ENCODE assay signal across 9 cellular contexts in the genomic region with DNA sequence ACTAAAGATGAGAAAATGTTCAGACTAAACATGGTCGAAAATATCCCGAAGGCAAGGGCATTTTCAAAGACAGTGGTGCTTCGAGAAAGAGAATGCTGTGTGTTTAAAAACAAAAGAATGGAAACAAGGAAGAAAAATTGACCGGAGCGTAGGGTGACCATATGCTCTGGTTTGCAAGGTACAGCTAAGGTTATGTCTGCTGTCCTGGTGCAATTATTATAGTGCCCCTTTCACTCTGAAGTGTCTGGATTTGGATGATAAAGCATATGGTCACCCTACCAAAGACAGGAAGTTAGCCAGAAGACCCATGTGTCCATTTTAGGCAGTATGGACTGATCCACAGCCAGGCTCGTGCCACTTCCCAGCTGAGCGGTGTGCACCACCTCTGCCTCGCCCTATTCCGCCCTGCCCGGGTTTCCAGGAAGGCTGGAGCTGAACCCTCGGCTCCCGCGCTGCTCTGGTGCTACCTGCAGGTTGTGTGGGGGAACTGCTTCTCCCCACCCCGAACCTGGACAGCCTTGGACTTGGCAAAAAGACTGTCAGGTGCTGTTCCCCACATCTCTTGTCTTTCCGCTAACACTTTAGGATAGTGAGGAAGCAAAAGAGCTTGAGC. TPM values are rescaled to one million over a fixed set of nuclear protein-coding genes. Genes with fewer than 3 reads are reported as not detected.
DNase-seq lines count a peak whose midpoint lies in the region; ATAC-seq, FAIRE-seq and TF ChIP-seq lines count a peak whose summit lies in the region.
"Had no signal": no experiment of that assay in that cellular context is flagged by ENCODE, and none has a peak within 500 bp of the region (broad histone marks: within the 10 kb centered on the region; RNA-seq: fewer than 3 reads in every experiment).

No MANE protein-coding gene starts in this region.

- H4K20me1 ChIP-seq in IMR-90 (ENCODE audit: insufficient read depth, low read length) = no peaks in the 10 kb centered on the region
- H4K20me1 ChIP-seq: BLaER1 treated with 17β-estradiol and CSF1 and Interleukin-3, amounts not matched to agents 10 nM and 100 nM had no signal

- no peak for TF ChIP-seq POLR2A in IMR-90 (IDR thresholded peaks at IDR 0.05; ENCODE audit: low read depth, low read length)

- no peak overlapping the region for H2AK5ac ChIP-seq in IMR-90 (ENCODE audit: low read depth, low read length)

- H3K9ac ChIP-seq in IMR-90 (ENCODE audit: low read depth, low read length) = no peak overlapping the region
- H3K9ac ChIP-seq: BLaER1 treated with 17β-estradiol and CSF1 and Interleukin-3, amounts not matched to agents 10 nM and 100 nM had no signal

- in situ Hi-C loops in IMR-90 (cut with MboI; ENCODE audit: low sequenced_read_pairs) = no loop called here

- H2BK20ac ChIP-seq in IMR-90 (ENCODE audit: low read depth, low read length) = no peak overlapping the region

- H3K9me1 ChIP-seq in IMR-90 (ENCODE audit: insufficient read depth, low read length) = no peaks in the 10 kb centered on the region

- CTCF ChIA-PET in IMR-90 (lab: Yijun Ruan, JAX) = no interaction called here

- H3K79me1 ChIP-seq in IMR-90 (ENCODE audit: low read depth in 1 of 2, low read length in 2 of 2) = no peaks in the 10 kb centered on the region

- no peak overlapping the region for H3K23ac ChIP-seq in IMR-90 (ENCODE audit: low read depth, low read length)

- intact Hi-C loops in IMR-90 (cut with micrococcal nuclease) = loop anchor here (10.0 kb wide), 2 partner anchors 63 to 283 kb away; a partner anchor contains a TSS
- intact Hi-C loops in pancreas (cut with DNase I) = no loop called here

- no peak overlapping the region for H3K4me3 ChIP-seq in IMR-90 (ENCODE audit: insufficient read depth, low read depth, low read length)
- no peak overlapping the region for H3K4me3 ChIP-seq in RWPE2 (ENCODE audit: severe bottlenecking)
- no peak overlapping the region for H3K4me3 ChIP-seq in epithelial cell of esophagus (ENCODE audit: low read length)
- H3K4me3 ChIP-seq in pancreas = no peak overlapping the region
- H3K4me3 ChIP-seq: BLaER1 treated with 17β-estradiol and CSF1 and Interleukin-3, amounts not matched to agents 10 nM and 100 nM had no signal

- no peak overlapping the region for H3K27ac ChIP-seq in IMR-90 (ENCODE audit: insufficient read depth, low read length)
- H3K27ac ChIP-seq in RWPE2 (ENCODE audit: poor library complexity, severe bottlenecking) = no peak overlapping the region
- no peak overlapping the region for H3K27ac ChIP-seq in pancreas
- H3K27ac ChIP-seq: BLaER1 treated with 17β-estradiol and CSF1 and Interleukin-3, amounts not matched to agents 10 nM and 100 nM had no signal

- H4K91ac ChIP-seq in IMR-90 (ENCODE audit: insufficient read depth, low read depth, low read length) = no peak overlapping the region

- no peak overlapping the region for H3K4ac ChIP-seq in IMR-90 (ENCODE audit: low read depth, low read length)

- no peak for FAIRE-seq in pancreas (lab: Jason Lieb, UNC)

- WGBS in IMR-90 (ENCODE audit: extremely low coverage in 2 of 2, insufficient read length in 1 of 2), 2 experiments = 15% methylated on average over 10 of the region's 15 CpGs; no CpG with 5 or more reads in 1 of the 2 experiments
- WGBS in pancreas, 2 donors = 24 to 28% methylated on average over 15 of the region's 15 CpGs

- peak; percentile 63 for ATAC-seq in IMR-90 (ENCODE audit: low read depth)
- peak; percentile 93 for ATAC-seq in RWPE2 (ENCODE audit: low read depth)
- ATAC-seq in pancreas = peak; percentile 98 to 100 (median 100)
- no peak for ATAC-seq in HG03175 (IDR thresholded peaks at IDR 0.05; ENCODE audit: unreplicated experiment)

- 0 out of 2 replicates have a peak, but pooled peaks have one; percentile 20 for TF ChIP-seq CTCF in IMR-90 (conservative IDR thresholded peaks at IDR 0.05; ENCODE audit: low read depth, low read length)
- TF ChIP-seq CTCF in RWPE2 (IDR thresholded peaks at IDR 0.05; ENCODE audit: poor library complexity, severe bottlenecking) = peak; percentile 68
- peak; percentile 70 for TF ChIP-seq CTCF in epithelial cell of esophagus (IDR thresholded peaks at IDR 0.05; ENCODE audit: insufficient read depth, low read depth, low read length, missing control alignments)
- peak; percentile 20 to 52 (median 47) for TF ChIP-seq CTCF in pancreas (IDR thresholded peaks at IDR 0.05)

- no peak overlapping the region for H2BK15ac ChIP-seq in IMR-90 (ENCODE audit: low read depth, low read length)

- no peak overlapping the region for H4K8ac ChIP-seq in IMR-90 (ENCODE audit: low read depth in 2 of 2, low read length in 2 of 2)

- dilution Hi-C loops in IMR-90 (cut with HindIII; ENCODE audit: low sequenced_read_pairs, unreplicated experiment) = no loop called here

- H2BK120ac ChIP-seq in IMR-90 (ENCODE audit: low read depth, low read length) = no peak overlapping the region

- H3K18ac ChIP-seq in IMR-90 (ENCODE audit: low read depth, low read length) = no peak overlapping the region

- H2BK5ac ChIP-seq in IMR-90 (ENCODE audit: low read depth, low read length, poor library complexity, severe bottlenecking) = no peak overlapping the region

- H3K14ac ChIP-seq in IMR-90 (replicated peaks; ENCODE audit: low read depth, low read length) = no peak overlapping the region

- peak overlapping the region; percentile 14 for H2AFZ ChIP-seq in IMR-90 (replicated peaks; ENCODE audit: low read length, poor library complexity)

- H3K27me3 ChIP-seq in IMR-90 (ENCODE audit: control insufficient read depth, insufficient read depth, low read length) = peaks cover 49% of the 10 kb centered on the region
- peaks cover 12% of the 10 kb centered on the region for H3K27me3 ChIP-seq in RWPE2 (ENCODE audit: insufficient read depth, poor library complexity, severe bottlenecking)
- H3K27me3 ChIP-seq in pancreas = no peaks in the 10 kb centered on the region
- H3K27me3 ChIP-seq: BLaER1 treated with 17β-estradiol and CSF1 and Interleukin-3, amounts not matched to agents 10 nM and 100 nM had no signal

- DNase-seq in NCI-H1092 treated with DMSO at 0.1 percent for 48 hours (lab: John Stamatoyannopoulos, UW) (peak; percentile 6), NCI-H1092 (lab: John Stamatoyannopoulos, UW) (no peak), IMR-90 (no peak), RWPE2 (ENCODE audit: low spot score) (peak; percentile 82), epithelial cell of esophagus (ENCODE audit: low read depth) (peak; percentile 69), pancreas (peak; percentile 57 to 88 (median 74)), SKM-1 (lab: John Stamatoyannopoulos, UW; ENCODE audit: unreplicated experiment) (no peak)

- H3K4me1 ChIP-seq in IMR-90 (ENCODE audit: control insufficient read depth, insufficient read depth, low read length) (no peaks in the 10 kb centered on the region), RWPE2 (ENCODE audit: insufficient read depth, poor library complexity, severe bottlenecking) (no peaks in the 10 kb centered on the region), pancreas (no peaks in the 10 kb centered on the region)

- no peak overlapping the region for H2AK9ac ChIP-seq in IMR-90 (replicated peaks; ENCODE audit: low read depth, low read length, poor library complexity)

- no TSS peak for BruUV-seq in IMR-90 (replicated peaks; lab: Mats Ljungman, UMichigan)

- H3K36me3 ChIP-seq in IMR-90 (ENCODE audit: control insufficient read depth, insufficient read depth, low read length) = no peaks in the 10 kb centered on the region
- H3K36me3 ChIP-seq in RWPE2 (ENCODE audit: low read depth) = no peaks in the 10 kb centered on the region
- no peaks in the 10 kb centered on the region for H3K36me3 ChIP-seq in pancreas
- H3K36me3 ChIP-seq: BLaER1 treated with 17β-estradiol and CSF1 and Interleukin-3, amounts not matched to agents 10 nM and 100 nM had no signal

- POLR2A ChIA-PET in IMR-90 (lab: Charles Lee; ENCODE audit: unreplicated experiment) = no interaction called here

- no peaks in the 10 kb centered on the region for H3K9me3 ChIP-seq in IMR-90 (ENCODE audit: control insufficient read depth, insufficient read depth, low read length)
- H3K9me3 ChIP-seq in RWPE2 (ENCODE audit: severe bottlenecking) = no peaks in the 10 kb centered on the region
- H3K9me3 ChIP-seq in pancreas = no peaks in the 10 kb centered on the region
- H3K9me3 ChIP-seq: BLaER1 treated with 17β-estradiol and CSF1 and Interleukin-3, amounts not matched to agents 10 nM and 100 nM had no signal

- H3K4me2 ChIP-seq in IMR-90 (ENCODE audit: low read depth, low read length) = no peak overlapping the region
- H3K4me2 ChIP-seq: BLaER1 treated with 17β-estradiol and CSF1 and Interleukin-3, amounts not matched to agents 10 nM and 100 nM had no signal

- TF ChIP-seq RAD21 in IMR-90 (IDR thresholded peaks at IDR 0.05; ENCODE audit: low read length) = peak; percentile 42

- H4K5ac ChIP-seq in IMR-90 (ENCODE audit: low read depth, low read length) = no peak overlapping the region

- H3K56ac ChIP-seq in IMR-90 (ENCODE audit: extremely low read depth, insufficient read depth, low read length) = no peak overlapping the region

TF ChIP-seq in IMR-90, 13 proteins besides CTCF, POLR2A, EP300 and RAD21 (continues in another document):
- TF ChIP-seq NFE2L2 (IDR thresholded peaks at IDR 0.05; ENCODE audit: low read depth, low read length) (no peak), MAFK (IDR thresholded peaks at IDR 0.05; ENCODE audit: low read depth, low read length) (no peak), MAZ (IDR thresholded peaks at IDR 0.05; ENCODE audit: borderline replicate concordance, low read depth, low read length) (no peak), CHD1 (IDR thresholded peaks at IDR 0.05; ENCODE audit: low read depth, low read length) (no peak)

RNA-seq across cellular contexts. Expression of a gene that starts 25.2 kb away (rescaled TPM):
- total RNA-seq in IMR-90 (2012; rRNA removed) (not detected in 2 replicates), pancreas (under 1 TPM in 1 of 6 donors, not detected in 5; 0.08 TPM)
- polyA plus RNA-seq in IMR-90 (2012; rRNA removed) (not detected in 2 replicates), pancreas (not detected)
- not detected in 2 replicates for polyA plus RNA-seq in IMR-90 (2012; cell fraction: cytosol; rRNA removed)
- not detected in 2 replicates for polyA plus RNA-seq in IMR-90 (2012; cell fraction: nucleus; rRNA removed; ENCODE audit: low replicate concordance)

RNA-seq across cellular contexts. Expression of a gene that starts 28.0 kb away (rescaled TPM):
- total RNA-seq in IMR-90 (2012; rRNA removed) (91.2 and 95.5 TPM in 2 replicates), pancreas (10 to 100 TPM; 19.6 to 30.5 (median 24.0) TPM)
- polyA plus RNA-seq in IMR-90 (2012; rRNA removed) (133 and 162 TPM in 2 replicates), pancreas (10 to 100 TPM; 81.8 to 97.7 TPM)
- polyA plus RNA-seq in IMR-90 (2012; cell fraction: cytosol; rRNA removed) = 171 and 191 TPM in 2 replicates
- polyA plus RNA-seq in IMR-90 (2012; cell fraction: nucleus; rRNA removed; ENCODE audit: low replicate concordance) = 147 and 297 TPM in 2 replicates

RNA-seq across cellular contexts. Expression of a gene that starts 39.0 kb away (rescaled TPM):
- 0.56 and 1.1 TPM in 2 replicates for total RNA-seq in IMR-90 (2012; rRNA removed)
- 3.6 and 3.7 TPM in 2 replicates for polyA plus RNA-seq in IMR-90 (2012; rRNA removed)
- 1.0 and 1.4 TPM in 2 replicates for polyA plus RNA-seq in IMR-90 (2012; cell fraction: cytosol; rRNA removed)
- 26.0 and 30.5 TPM in 2 replicates for polyA plus RNA-seq in IMR-90 (2012; cell fraction: nucleus; rRNA removed; ENCODE audit: low replicate concordance)
- total RNA-seq in pancreas = 10 to 100 TPM in 5 of 6 donors, 1 to 10 TPM in 1; 9.1 to 26.5 (median 21.1) TPM
- 10 to 100 TPM; 71.0 to 97.5 TPM for polyA plus RNA-seq in pancreas

RNA-seq across cellular contexts. Expression of a gene that starts 49.8 kb away (rescaled TPM):
- total RNA-seq in IMR-90 (2012; rRNA removed) (not detected in 2 replicates), pancreas (not detected)
- polyA plus RNA-seq in IMR-90 (2012; rRNA removed) (not detected in 2 replicates), pancreas (not detected)
- polyA plus RNA-seq in IMR-90 (2012; cell fraction: cytosol; rRNA removed) = not detected in 2 replicates
- polyA plus RNA-seq in IMR-90 (2012; cell fraction: nucleus; rRNA removed; ENCODE audit: low replicate concordance) = not detected in 2 replicates

Comparison
In these comparisons a context has a peak if more than half of its experiments do, and no peak if none do; other contexts are left out.
1. DNase-seq: peak in NCI-H1092 treated with DMSO at 0.1 percent for 48 hours (single experiment), RWPE2 (single experiment), epithelial cell of esophagus (single experiment) and pancreas (6 of 6); none in NCI-H1092 (single experiment), IMR-90 (single experiment) and SKM-1 (single experiment).
2. CTCF ChIP-seq: peak in every context shown above with its lines; median percentile 70 in epithelial cell of esophagus; 68 in RWPE2; 47 in pancreas; 20 in IMR-90.